In genomic region chr4:17664755-17665154, GRCh38 we compare ENCODE assay signal across 8 cellular contexts. TPM values are rescaled to one million over a fixed set of nuclear protein-coding genes. Genes with fewer than 3 reads are reported as not detected.
DNase-seq lines count a peak whose midpoint lies in the region; ATAC-seq and TF ChIP-seq lines count a peak whose summit lies in the region.
"Had no signal": no experiment of that assay in that cellular context is flagged by ENCODE, and none has a peak within 500 bp of the region (broad histone marks: within the 10 kb centered on the region; RNA-seq: fewer than 3 reads in every experiment).

No MANE protein-coding gene starts in this region.

- no peaks in the 10 kb centered on the region for H3K36me3 ChIP-seq in WERI-Rb-1

- H3K27ac Mint-ChIP-seq in natural killer cell = no peak overlapping the region
- H3K27ac Mint-ChIP-seq: dendritic cell treated with granulocyte-macrophage colony-stimulating factor and Interleukin-4, amounts not matched to agents 40 ng/mL and 50 ng/mL, for 4 days had no signal

- peak; percentile 89 for DNase-seq in MV-4-11 (lab: John Stamatoyannopoulos, UW)
- DNase-seq in natural killer cell = no peak
- no peak for DNase-seq in retina
- DNase-seq in A172 (ENCODE audit: low spot score) = no peak
- no peak for DNase-seq in WERI-Rb-1

- no peaks in the 10 kb centered on the region for H3K9me3 Mint-ChIP-seq in natural killer cell
- H3K9me3 Mint-ChIP-seq: dendritic cell treated with granulocyte-macrophage colony-stimulating factor and Interleukin-4, amounts not matched to agents 40 ng/mL and 50 ng/mL, for 4 days had no signal

- no peaks in the 10 kb centered on the region for H3K9me3 ChIP-seq in WERI-Rb-1 (ENCODE audit: severe bottlenecking)

- no peaks in the 10 kb centered on the region for H3K27me3 ChIP-seq in WERI-Rb-1 (ENCODE audit: insufficient read depth, low read depth, severe bottlenecking)

- no peaks in the 10 kb centered on the region for H3K36me3 Mint-ChIP-seq in natural killer cell

- H3K4me3 Mint-ChIP-seq in natural killer cell = no peak overlapping the region
- H3K4me3 Mint-ChIP-seq: dendritic cell treated with granulocyte-macrophage colony-stimulating factor and Interleukin-4, amounts not matched to agents 40 ng/mL and 50 ng/mL, for 4 days had no signal

- TF ChIP-seq CTCF in natural killer cell (IDR thresholded peaks at IDR 0.05) (no peak), WERI-Rb-1 (IDR thresholded peaks at IDR 0.05; ENCODE audit: low read depth, low read length) (no peak)

- H3K27ac ChIP-seq in WERI-Rb-1 = no peak overlapping the region

- ATAC-seq in GM19035 (IDR thresholded peaks at IDR 0.05; ENCODE audit: unreplicated experiment) = peak; percentile 89
- ATAC-seq in HG02798 (IDR thresholded peaks at IDR 0.05; ENCODE audit: poor library complexity, unreplicated experiment) = peak; percentile 87
- ATAC-seq in natural killer cell = peak in 2 of 3 donors; percentile 30 to 45

- intact Hi-C loops in natural killer cell (cut with micrococcal nuclease) = no loop called here

- H3K4me3 ChIP-seq in WERI-Rb-1 (ENCODE audit: low read depth, low read length) = no peak overlapping the region

- H3K27me3 Mint-ChIP-seq in natural killer cell (ENCODE audit: low read depth in 2 of 2) = peaks cover 2 to 3% of the 10 kb centered on the region in 2 donors
- H3K27me3 Mint-ChIP-seq: dendritic cell treated with granulocyte-macrophage colony-stimulating factor and Interleukin-4, amounts not matched to agents 40 ng/mL and 50 ng/mL, for 4 days had no signal

- H3K4me1 Mint-ChIP-seq in natural killer cell = peaks cover 9 to 10% of the 10 kb centered on the region in 2 donors

RNA-seq across cellular contexts. Expression of gene MED28, which starts 50.3 kb away (rescaled TPM):
- 10 to 100 TPM; 44.8 to 63.3 (median 51.1) TPM for total RNA-seq in natural killer cell
- 6.0 and 9.3 TPM in 2 replicates for total RNA-seq in A172 (2014; rRNA removed; shearing (Covaris generic))

Comparison
In these comparisons a context has a peak if more than half of its experiments do, and no peak if none do; other contexts are left out.
1. ATAC-seq: peak in every context shown above with its lines; median percentile 89 in GM19035; 87 in HG02798; 38 in natural killer cell.